Comparison of ENCODE assay signal across 1 cellular context in the genomic region with DNA sequence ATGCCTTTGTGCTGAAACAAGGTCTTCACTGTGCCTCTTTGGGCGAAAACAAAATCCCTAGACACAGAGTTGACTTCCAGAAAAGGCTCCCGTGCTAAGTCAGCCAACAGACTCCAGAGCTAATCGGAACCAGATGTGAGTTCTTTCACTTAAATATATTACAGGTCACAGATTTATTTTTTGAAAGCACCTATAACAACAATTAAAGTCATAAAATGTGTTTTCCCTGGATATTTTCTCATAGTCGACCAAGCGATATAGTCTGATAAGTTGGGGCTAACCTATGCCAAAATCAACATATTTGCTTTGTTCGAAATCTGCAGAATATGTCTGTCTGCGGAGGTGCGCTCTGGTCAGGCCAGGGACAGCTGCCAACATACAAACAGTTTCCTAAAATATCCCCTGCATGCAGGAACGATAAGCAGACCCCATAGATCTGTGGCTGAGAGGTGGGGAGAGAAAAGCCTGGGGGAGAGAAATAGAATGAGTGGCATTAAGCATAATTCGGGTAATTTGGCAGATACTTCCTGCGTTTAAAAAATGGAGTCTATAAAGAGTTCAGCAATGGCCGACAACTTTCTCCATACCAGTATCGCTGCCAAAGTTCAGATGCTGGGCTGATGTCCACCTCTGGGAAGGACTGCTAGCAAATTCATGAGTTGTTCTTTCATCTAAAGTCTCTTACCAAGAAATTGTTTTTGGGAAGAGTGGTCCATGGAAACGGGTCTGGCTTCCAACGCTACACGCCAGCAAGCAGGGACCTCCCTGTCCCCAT.
TF ChIP-seq lines count a peak whose summit lies in the region.

No MANE protein-coding gene starts in this region.

TF ChIP-seq in HEK293, 187 proteins besides CTCF, POLR2A, EP300 and RAD21 (continued from another document and continues in another):
- TF ChIP-seq, protein P1, sequence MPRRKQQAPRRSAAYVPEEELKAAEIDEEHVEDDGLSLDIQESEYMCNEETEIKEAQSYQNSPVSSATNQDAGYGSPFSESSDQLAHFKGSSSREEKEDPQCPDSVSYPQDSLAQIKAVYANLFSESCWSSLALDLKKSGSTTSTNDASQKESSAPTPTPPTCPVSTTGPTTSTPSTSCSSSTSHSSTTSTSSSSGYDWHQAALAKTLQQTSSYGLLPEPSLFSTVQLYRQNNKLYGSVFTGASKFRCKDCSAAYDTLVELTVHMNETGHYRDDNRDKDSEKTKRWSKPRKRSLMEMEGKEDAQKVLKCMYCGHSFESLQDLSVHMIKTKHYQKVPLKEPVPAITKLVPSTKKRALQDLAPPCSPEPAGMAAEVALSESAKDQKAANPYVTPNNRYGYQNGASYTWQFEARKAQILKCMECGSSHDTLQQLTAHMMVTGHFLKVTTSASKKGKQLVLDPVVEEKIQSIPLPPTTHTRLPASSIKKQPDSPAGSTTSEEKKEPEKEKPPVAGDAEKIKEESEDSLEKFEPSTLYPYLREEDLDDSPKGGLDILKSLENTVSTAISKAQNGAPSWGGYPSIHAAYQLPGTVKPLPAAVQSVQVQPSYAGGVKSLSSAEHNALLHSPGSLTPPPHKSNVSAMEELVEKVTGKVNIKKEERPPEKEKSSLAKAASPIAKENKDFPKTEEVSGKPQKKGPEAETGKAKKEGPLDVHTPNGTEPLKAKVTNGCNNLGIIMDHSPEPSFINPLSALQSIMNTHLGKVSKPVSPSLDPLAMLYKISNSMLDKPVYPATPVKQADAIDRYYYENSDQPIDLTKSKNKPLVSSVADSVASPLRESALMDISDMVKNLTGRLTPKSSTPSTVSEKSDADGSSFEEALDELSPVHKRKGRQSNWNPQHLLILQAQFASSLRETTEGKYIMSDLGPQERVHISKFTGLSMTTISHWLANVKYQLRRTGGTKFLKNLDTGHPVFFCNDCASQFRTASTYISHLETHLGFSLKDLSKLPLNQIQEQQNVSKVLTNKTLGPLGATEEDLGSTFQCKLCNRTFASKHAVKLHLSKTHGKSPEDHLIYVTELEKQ (tag by site-specific recombination; IDR thresholded peaks at IDR 0.05; ENCODE audit: borderline replicate concordance) = peak; percentile 40; the same call in 1 of the 2 replicates
- TF ChIP-seq BCL11A (tag by site-specific recombination; IDR thresholded peaks at IDR 0.05; ENCODE audit: low read depth) (peak; percentile 83; the same call in 1 of the 2 replicates), ZNF23 (tag by site-specific recombination; IDR thresholded peaks at IDR 0.05; ENCODE audit: borderline replicate concordance) (no peak), REPIN1 (tag by site-specific recombination; IDR thresholded peaks at IDR 0.05; ENCODE audit: low read depth) (no peak), YY1 (tag by site-specific recombination; IDR thresholded peaks at IDR 0.05) (peak; percentile 58), ZNF837 (tag by site-specific recombination; IDR thresholded peaks at IDR 0.05) (no peak), ZNF248 (tag by site-specific recombination; IDR thresholded peaks at IDR 0.05) (no peak), ZNF157 (tag by site-specific recombination; IDR thresholded peaks at IDR 0.05) (no peak), ZNF473 (tag by site-specific recombination; IDR thresholded peaks at IDR 0.05) (no peak), SCRT1 (tag by site-specific recombination; IDR thresholded peaks at IDR 0.05; ENCODE audit: borderline replicate concordance) (no peak), ZBTB8A (tag by site-specific recombination; IDR thresholded peaks at IDR 0.05) (0 out of 2 replicates have a peak, but pooled peaks have one; percentile 15), ZBTB1 (tag by site-specific recombination; IDR thresholded peaks at IDR 0.05) (peak; percentile 72; the same call in 1 of the 2 replicates), KLF10 (tag by site-specific recombination; IDR thresholded peaks at IDR 0.05) (0 out of 2 replicates have a peak, but pooled peaks have one; percentile 22), ZNF830 (tag by site-specific recombination; IDR thresholded peaks at IDR 0.05; ENCODE audit: low read depth) (no peak), ZFP69B (tag by site-specific recombination; IDR thresholded peaks at IDR 0.05) (no peak), ZNF221 (tag by site-specific recombination; IDR thresholded peaks at IDR 0.05; ENCODE audit: borderline replicate concordance) (no peak), MZF1 (tag by site-specific recombination; IDR thresholded peaks at IDR 0.05; ENCODE audit: borderline replicate concordance) (peak; percentile 88), ZNF776 (tag by site-specific recombination; IDR thresholded peaks at IDR 0.05; ENCODE audit: borderline replicate concordance) (no peak), WT1 (tag by site-specific recombination; IDR thresholded peaks at IDR 0.05) (no peak), ZNF426 (tag by site-specific recombination; IDR thresholded peaks at IDR 0.05) (no peak), ZNF626 (tag by site-specific recombination; IDR thresholded peaks at IDR 0.05) (no peak), ZNF114 (tag by site-specific recombination; IDR thresholded peaks at IDR 0.05) (no peak), ZNF366 (tag by site-specific recombination; conservative IDR thresholded peaks at IDR 0.05) (peak; percentile 33; the same call in 1 of the 2 replicates), ZNF510 (tag by site-specific recombination; IDR thresholded peaks at IDR 0.05; ENCODE audit: insufficient replicate concordance) (no peak), ZNF133 (tag by site-specific recombination; IDR thresholded peaks at IDR 0.05) (no peak), BCL11B (tag by site-specific recombination; IDR thresholded peaks at IDR 0.05; ENCODE audit: low read depth) (no peak), KLF1 (tag by site-specific recombination; IDR thresholded peaks at IDR 0.05) (0 out of 2 replicates have a peak, but pooled peaks have one; percentile 16), SP2 (tag by site-specific recombination; IDR thresholded peaks at IDR 0.05) (no peak), ZNF747 (tag by site-specific recombination; IDR thresholded peaks at IDR 0.05) (no peak), ZNF132 (tag by site-specific recombination; IDR thresholded peaks at IDR 0.05; ENCODE audit: borderline replicate concordance) (no peak), ZSCAN30 (tag by site-specific recombination; IDR thresholded peaks at IDR 0.05) (peak; percentile 63; the same call in 1 of the 2 replicates), FEZF1 (tag by site-specific recombination; IDR thresholded peaks at IDR 0.05) (peak; percentile 91), PRDM1 (tag by site-specific recombination; IDR thresholded peaks at IDR 0.05) (no peak), ZNF768 (tag by site-specific recombination; IDR thresholded peaks at IDR 0.05) (no peak), YY2 (tag by site-specific recombination; IDR thresholded peaks at IDR 0.05) (0 out of 2 replicates have a peak, but pooled peaks have one; percentile 28), KLF8 (tag by site-specific recombination; IDR thresholded peaks at IDR 0.05) (no peak)
- TF ChIP-seq, protein P2, sequence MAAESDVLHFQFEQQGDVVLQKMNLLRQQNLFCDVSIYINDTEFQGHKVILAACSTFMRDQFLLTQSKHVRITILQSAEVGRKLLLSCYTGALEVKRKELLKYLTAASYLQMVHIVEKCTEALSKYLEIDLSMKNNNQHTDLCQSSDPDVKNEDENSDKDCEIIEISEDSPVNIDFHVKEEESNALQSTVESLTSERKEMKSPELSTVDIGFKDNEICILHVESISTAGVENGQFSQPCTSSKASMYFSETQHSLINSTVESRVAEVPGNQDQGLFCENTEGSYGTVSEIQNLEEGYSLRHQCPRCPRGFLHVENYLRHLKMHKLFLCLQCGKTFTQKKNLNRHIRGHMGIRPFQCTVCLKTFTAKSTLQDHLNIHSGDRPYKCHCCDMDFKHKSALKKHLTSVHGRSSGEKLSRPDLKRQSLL (tag by site-specific recombination; IDR thresholded peaks at IDR 0.05) = peak; percentile 84
- TF ChIP-seq, protein P3, sequence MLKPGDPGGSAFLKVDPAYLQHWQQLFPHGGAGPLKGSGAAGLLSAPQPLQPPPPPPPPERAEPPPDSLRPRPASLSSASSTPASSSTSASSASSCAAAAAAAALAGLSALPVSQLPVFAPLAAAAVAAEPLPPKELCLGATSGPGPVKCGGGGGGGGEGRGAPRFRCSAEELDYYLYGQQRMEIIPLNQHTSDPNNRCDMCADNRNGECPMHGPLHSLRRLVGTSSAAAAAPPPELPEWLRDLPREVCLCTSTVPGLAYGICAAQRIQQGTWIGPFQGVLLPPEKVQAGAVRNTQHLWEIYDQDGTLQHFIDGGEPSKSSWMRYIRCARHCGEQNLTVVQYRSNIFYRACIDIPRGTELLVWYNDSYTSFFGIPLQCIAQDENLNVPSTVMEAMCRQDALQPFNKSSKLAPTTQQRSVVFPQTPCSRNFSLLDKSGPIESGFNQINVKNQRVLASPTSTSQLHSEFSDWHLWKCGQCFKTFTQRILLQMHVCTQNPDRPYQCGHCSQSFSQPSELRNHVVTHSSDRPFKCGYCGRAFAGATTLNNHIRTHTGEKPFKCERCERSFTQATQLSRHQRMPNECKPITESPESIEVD (tag by site-specific recombination; IDR thresholded peaks at IDR 0.05) = peak; percentile 92
- TF ChIP-seq, protein P4, sequence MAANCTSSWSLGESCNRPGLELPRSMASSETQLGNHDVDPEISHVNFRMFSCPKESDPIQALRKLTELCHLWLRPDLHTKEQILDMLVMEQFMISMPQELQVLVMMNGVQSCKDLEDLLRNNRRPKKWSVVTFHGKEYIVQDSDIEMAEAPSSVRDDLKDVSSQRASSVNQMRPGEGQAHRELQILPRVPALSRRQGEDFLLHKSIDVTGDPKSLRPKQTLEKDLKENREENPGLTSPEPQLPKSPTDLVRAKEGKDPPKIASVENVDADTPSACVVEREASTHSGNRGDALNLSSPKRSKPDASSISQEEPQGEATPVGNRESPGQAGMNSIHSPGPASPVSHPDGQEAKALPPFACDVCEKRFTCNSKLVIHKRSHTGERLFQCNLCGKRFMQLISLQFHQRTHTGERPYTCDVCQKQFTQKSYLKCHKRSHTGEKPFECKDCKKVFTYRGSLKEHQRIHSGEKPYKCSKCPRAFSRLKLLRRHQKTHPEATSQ (tag by site-specific recombination; IDR thresholded peaks at IDR 0.05) = no peak
- TF ChIP-seq, protein P5, sequence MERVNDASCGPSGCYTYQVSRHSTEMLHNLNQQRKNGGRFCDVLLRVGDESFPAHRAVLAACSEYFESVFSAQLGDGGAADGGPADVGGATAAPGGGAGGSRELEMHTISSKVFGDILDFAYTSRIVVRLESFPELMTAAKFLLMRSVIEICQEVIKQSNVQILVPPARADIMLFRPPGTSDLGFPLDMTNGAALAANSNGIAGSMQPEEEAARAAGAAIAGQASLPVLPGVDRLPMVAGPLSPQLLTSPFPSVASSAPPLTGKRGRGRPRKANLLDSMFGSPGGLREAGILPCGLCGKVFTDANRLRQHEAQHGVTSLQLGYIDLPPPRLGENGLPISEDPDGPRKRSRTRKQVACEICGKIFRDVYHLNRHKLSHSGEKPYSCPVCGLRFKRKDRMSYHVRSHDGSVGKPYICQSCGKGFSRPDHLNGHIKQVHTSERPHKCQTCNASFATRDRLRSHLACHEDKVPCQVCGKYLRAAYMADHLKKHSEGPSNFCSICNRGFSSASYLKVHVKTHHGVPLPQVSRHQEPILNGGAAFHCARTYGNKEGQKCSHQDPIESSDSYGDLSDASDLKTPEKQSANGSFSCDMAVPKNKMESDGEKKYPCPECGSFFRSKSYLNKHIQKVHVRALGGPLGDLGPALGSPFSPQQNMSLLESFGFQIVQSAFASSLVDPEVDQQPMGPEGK (tag by site-specific recombination; IDR thresholded peaks at IDR 0.05) = no peak
- TF ChIP-seq, protein P6, sequence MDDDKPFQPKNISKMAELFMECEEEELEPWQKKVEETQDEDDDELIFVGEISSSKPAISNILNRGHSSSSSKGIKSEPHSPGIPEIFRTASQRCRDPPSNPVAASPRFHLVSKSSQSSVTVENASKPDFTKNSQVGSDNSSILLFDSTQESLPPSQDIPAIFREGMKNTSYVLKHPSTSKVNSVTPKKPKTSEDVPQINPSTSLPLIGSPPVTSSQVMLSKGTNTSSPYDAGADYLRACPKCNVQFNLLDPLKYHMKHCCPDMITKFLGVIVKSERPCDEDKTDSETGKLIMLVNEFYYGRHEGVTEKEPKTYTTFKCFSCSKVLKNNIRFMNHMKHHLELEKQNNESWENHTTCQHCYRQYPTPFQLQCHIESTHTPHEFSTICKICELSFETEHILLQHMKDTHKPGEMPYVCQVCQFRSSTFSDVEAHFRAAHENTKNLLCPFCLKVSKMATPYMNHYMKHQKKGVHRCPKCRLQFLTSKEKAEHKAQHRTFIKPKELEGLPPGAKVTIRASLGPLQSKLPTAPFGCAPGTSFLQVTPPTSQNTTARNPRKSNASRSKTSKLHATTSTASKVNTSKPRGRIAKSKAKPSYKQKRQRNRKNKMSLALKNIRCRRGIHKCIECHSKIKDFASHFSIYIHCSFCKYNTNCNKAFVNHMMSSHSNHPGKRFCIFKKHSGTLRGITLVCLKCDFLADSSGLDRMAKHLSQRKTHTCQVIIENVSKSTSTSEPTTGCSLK (tag by site-specific recombination; IDR thresholded peaks at IDR 0.05) = no peak
- TF ChIP-seq, protein P7, sequence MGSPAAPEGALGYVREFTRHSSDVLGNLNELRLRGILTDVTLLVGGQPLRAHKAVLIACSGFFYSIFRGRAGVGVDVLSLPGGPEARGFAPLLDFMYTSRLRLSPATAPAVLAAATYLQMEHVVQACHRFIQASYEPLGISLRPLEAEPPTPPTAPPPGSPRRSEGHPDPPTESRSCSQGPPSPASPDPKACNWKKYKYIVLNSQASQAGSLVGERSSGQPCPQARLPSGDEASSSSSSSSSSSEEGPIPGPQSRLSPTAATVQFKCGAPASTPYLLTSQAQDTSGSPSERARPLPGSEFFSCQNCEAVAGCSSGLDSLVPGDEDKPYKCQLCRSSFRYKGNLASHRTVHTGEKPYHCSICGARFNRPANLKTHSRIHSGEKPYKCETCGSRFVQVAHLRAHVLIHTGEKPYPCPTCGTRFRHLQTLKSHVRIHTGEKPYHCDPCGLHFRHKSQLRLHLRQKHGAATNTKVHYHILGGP (tag by site-specific recombination; IDR thresholded peaks at IDR 0.05) = peak; percentile 74
- TF ChIP-seq, protein P8, sequence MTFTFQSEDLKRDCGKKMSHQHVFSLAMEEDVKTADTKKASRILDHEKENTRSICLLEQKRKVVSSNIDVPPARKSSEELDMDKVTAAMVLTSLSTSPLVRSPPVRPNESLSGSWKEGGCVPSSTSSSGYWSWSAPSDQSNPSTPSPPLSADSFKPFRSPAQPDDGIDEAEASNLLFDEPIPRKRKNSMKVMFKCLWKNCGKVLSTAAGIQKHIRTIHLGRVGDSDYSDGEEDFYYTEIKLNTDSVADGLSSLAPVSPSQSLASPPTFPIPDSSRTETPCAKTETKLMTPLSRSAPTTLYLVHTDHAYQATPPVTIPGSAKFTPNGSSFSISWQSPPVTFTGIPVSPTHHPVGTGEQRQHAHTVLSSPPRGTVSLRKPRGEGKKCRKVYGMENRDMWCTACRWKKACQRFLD (tag by site-specific recombination; IDR thresholded peaks at IDR 0.05) = no peak
- TF ChIP-seq, protein P9, sequence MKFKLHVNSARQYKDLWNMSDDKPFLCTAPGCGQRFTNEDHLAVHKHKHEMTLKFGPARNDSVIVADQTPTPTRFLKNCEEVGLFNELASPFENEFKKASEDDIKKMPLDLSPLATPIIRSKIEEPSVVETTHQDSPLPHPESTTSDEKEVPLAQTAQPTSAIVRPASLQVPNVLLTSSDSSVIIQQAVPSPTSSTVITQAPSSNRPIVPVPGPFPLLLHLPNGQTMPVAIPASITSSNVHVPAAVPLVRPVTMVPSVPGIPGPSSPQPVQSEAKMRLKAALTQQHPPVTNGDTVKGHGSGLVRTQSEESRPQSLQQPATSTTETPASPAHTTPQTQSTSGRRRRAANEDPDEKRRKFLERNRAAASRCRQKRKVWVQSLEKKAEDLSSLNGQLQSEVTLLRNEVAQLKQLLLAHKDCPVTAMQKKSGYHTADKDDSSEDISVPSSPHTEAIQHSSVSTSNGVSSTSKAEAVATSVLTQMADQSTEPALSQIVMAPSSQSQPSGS (tag by site-specific recombination; IDR thresholded peaks at IDR 0.05; ENCODE audit: low read depth) = no peak
- TF ChIP-seq, protein P10, sequence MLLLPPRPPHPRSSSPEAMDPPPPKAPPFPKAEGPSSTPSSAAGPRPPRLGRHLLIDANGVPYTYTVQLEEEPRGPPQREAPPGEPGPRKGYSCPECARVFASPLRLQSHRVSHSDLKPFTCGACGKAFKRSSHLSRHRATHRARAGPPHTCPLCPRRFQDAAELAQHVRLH (tag by site-specific recombination; IDR thresholded peaks at IDR 0.05) = peak; percentile 72
